Comparison of ENCODE assay signal across 8 cellular contexts in the genomic region with DNA sequence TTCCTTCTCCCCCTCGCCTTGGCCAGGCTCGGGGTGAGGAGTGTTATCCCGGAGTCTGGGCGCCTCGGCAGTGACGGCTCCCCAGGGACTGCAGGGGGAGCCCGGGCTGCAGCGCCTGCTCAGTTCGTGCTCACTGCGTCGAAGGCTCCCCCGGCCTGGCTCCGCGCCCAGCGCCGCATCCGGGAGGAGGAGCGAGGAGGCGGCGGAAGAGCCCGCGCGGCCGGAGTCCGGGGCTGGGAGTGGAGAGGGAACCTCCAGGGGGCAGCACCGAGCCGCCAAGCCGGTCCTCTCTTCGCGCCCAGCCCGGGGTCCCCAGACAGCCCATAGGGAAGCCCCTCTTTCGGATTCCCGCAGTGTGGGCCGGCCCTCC. TPM values are rescaled to one million over a fixed set of nuclear protein-coding genes. Genes with fewer than 3 reads are reported as not detected.
A peak's percentile ranks its signal among the peaks of the same experiment; 100 is the strongest.
DNase-seq lines count a peak whose midpoint lies in the region; ATAC-seq and TF ChIP-seq lines count a peak whose summit lies in the region.

No MANE protein-coding gene starts in this region.

- no peaks in the 10 kb centered on the region for H3K36me3 ChIP-seq in right lobe of liver

- WGBS in right lobe of liver (ENCODE audit: insufficient coverage, low coverage, low lambda C conversion rate, missing lambda C conversion rate), result 2% methylated on average over 13 of the region's 34 CpGs

- H3K36me3 Mint-ChIP-seq in dendritic cell treated with granulocyte-macrophage colony-stimulating factor and Interleukin-4, amounts not matched to agents 40 ng/mL and 50 ng/mL, for 4 days (ENCODE audit: low read depth), result peaks cover 22% of the 10 kb centered on the region

- TF ChIP-seq CTCF in right lobe of liver (IDR thresholded peaks at IDR 0.05), result peak; percentile 92 to 97 (median 94)

- H3K4me3 Mint-ChIP-seq in dendritic cell treated with granulocyte-macrophage colony-stimulating factor and Interleukin-4, amounts not matched to agents 40 ng/mL and 50 ng/mL, for 4 days, result peak overlapping the region; percentile 81

- peak; percentile 84 for TF ChIP-seq POLR2A in right lobe of liver (IDR thresholded peaks at IDR 0.05)

- no peaks in the 10 kb centered on the region for H3K27me3 ChIP-seq in right lobe of liver

- H3K9me3 Mint-ChIP-seq in dendritic cell treated with granulocyte-macrophage colony-stimulating factor and Interleukin-4, amounts not matched to agents 40 ng/mL and 50 ng/mL, for 4 days, result no peaks in the 10 kb centered on the region

- peak; percentile 34 for ATAC-seq in HG03457 (IDR thresholded peaks at IDR 0.05; ENCODE audit: unreplicated experiment)
- ATAC-seq in right lobe of liver, result peak; percentile 68 to 76 (median 71)

- peak overlapping the region; percentile 97 for H3K27ac Mint-ChIP-seq in dendritic cell treated with granulocyte-macrophage colony-stimulating factor and Interleukin-4, amounts not matched to agents 40 ng/mL and 50 ng/mL, for 4 days

- peaks cover 0 to 11% (median 5%) of the 10 kb centered on the region in 4 donors for H3K4me1 ChIP-seq in right lobe of liver

- H3K27ac ChIP-seq in right lobe of liver, result peak overlapping the region; percentile 93 to 97 (median 97)

- H3K4me1 Mint-ChIP-seq in dendritic cell treated with granulocyte-macrophage colony-stimulating factor and Interleukin-4, amounts not matched to agents 40 ng/mL and 50 ng/mL, for 4 days (ENCODE audit: low read depth), result peaks cover 60% of the 10 kb centered on the region

- peak overlapping the region; percentile 65 to 91 (median 67) for H3K4me3 ChIP-seq in right lobe of liver

- peak; percentile 53 to 94 (median 84) for DNase-seq in C1 segment of cervical spinal cord (lab: John Stamatoyannopoulos, UW)
- DNase-seq in GM19240 (ENCODE audit: insufficient read length, low spot score), result peak; percentile 91
- DNase-seq in NCI-H526 (lab: John Stamatoyannopoulos, UW), result peak; percentile 87 to 97
- peak; percentile 91 for DNase-seq in activated CD4-positive, alpha-beta T cell treated with anti-CD3 and anti-CD28 coated beads, Interleukin-2, amount 50 U/mL, for 1 hour
- DNase-seq in right lobe of liver, result peak; percentile 97
- DNase-seq in stimulated activated CD4-positive, alpha-beta T cell treated with anti-CD3 and anti-CD28 coated beads, Interleukin-4, amount 100 ng/mL, for 24 hours, result peak; percentile 92

- H3K27me3 Mint-ChIP-seq in dendritic cell treated with granulocyte-macrophage colony-stimulating factor and Interleukin-4, amounts not matched to agents 40 ng/mL and 50 ng/mL, for 4 days, result peaks cover 27% of the 10 kb centered on the region

- intact Hi-C loops in dendritic cell treated with granulocyte-macrophage colony-stimulating factor and Interleukin-4, amounts not matched to agents 40 ng/mL and 50 ng/mL, for 4 days (cut with micrococcal nuclease), result loop anchor here (1.0 kb wide), 2 partner anchors 39 to 79 kb away; a partner anchor contains a TSS
- intact Hi-C loops in right lobe of liver (cut with DNase I), result no loop called here

- H3K9me3 ChIP-seq in right lobe of liver, result no peaks in the 10 kb centered on the region

RNA-seq across cellular contexts. Expression of a gene that starts 1.3 kb away (rescaled TPM):
- total RNA-seq in right lobe of liver, result 10 to 100 TPM in 5 of 6 experiments, 1 to 10 TPM in 1; 6.6 to 72.9 (median 16.6) TPM

RNA-seq across cellular contexts. Expression of a gene that starts 25.1 kb away (rescaled TPM):
- total RNA-seq in right lobe of liver, result not detected

Comparison
In these comparisons a context has a peak if more than half of its experiments do, and no peak if none do; other contexts are left out.
1. Peak in every context shown above with its lines: DNase-seq, ATAC-seq, H3K4me3 ChIP-seq and H3K27ac ChIP-seq.